20 cellular contexts compared by ENCODE assay signal in genomic region chr19:17379221-17379631, GRCh38. TPM values are rescaled to one million over a fixed set of nuclear protein-coding genes. Genes with fewer than 3 reads are reported as not detected.
DNase-seq lines count a peak whose midpoint lies in the region; FAIRE-seq and TF ChIP-seq lines count a peak whose summit lies in the region.
"Had no signal": no experiment of that assay in that cellular context is flagged by ENCODE, and none has a peak within 500 bp of the region (broad histone marks: within the 10 kb centered on the region; RNA-seq: fewer than 3 reads in every experiment).

No MANE protein-coding gene starts in this region.

- no TSS peak for BruUV-seq in endothelial cell of umbilical vein (replicated peaks; lab: Mats Ljungman, UMichigan)

- no peaks in the 10 kb centered on the region for H3K27me3 ChIP-seq in BLaER1 treated with 17β-estradiol and CSF1 and Interleukin-3, amounts not matched to agents 10 nM and 100 nM
- H3K27me3 ChIP-seq in endothelial cell of umbilical vein (ENCODE audit: control insufficient read depth in 2 of 2, insufficient read depth in 2 of 2, low read length in 2 of 2) (no peaks in the 10 kb centered on the region), neural progenitor cell (no peaks in the 10 kb centered on the region), trophoblast cell (ENCODE audit: insufficient read depth, low read length) (no peaks in the 10 kb centered on the region)
- H3K27me3 ChIP-seq: brain microvascular endothelial cell, hepatocyte, SJSA1, uterus had no signal

- no peak overlapping the region for H3K18ac ChIP-seq in trophoblast cell (ENCODE audit: low read length)

- H3K9me3 ChIP-seq in BLaER1 treated with 17β-estradiol and CSF1 and Interleukin-3, amounts not matched to agents 10 nM and 100 nM (replicated peaks in 1 of 11) = peaks cover 0 to 8% (median 4%) of the 10 kb centered on the region in 11 experiments; a peak in 3 of 22 replicates
- H3K9me3 ChIP-seq in endothelial cell of umbilical vein (replicated peaks; ENCODE audit: control insufficient read depth, insufficient read depth, low read length) (no peaks in the 10 kb centered on the region), neural progenitor cell (ENCODE audit: low read depth) (no peaks in the 10 kb centered on the region), trophoblast cell (ENCODE audit: insufficient read depth, low read depth, low read length) (no peaks in the 10 kb centered on the region)
- H3K9me3 ChIP-seq: SJSA1, uterus had no signal

- no CpG with 5 or more reads among the region's 14 CpGs for WGBS in trophoblast cell (ENCODE audit: extremely low coverage, insufficient coverage, insufficient read length)

- H3K4me3 ChIP-seq in BLaER1 treated with 17β-estradiol and CSF1 and Interleukin-3, amounts not matched to agents 10 nM and 100 nM = peak overlapping the region in 2 of 10 experiments; percentile 4 to 6; a peak in 1 of 20 replicates
- no peak overlapping the region for H3K4me3 ChIP-seq in endothelial cell of umbilical vein (replicated peaks in 1 of 3; ENCODE audit: insufficient read depth in 1 of 3, low read depth in 1 of 3, low read length in 3 of 3)
- no peak overlapping the region for H3K4me3 ChIP-seq in neural progenitor cell
- H3K4me3 ChIP-seq in trophoblast cell (ENCODE audit: low read depth, low read length) = no peak overlapping the region
- H3K4me3 ChIP-seq: hepatocyte, SJSA1, uterus had no signal

- peaks cover 58 to 94% (median 85%) of the 10 kb centered on the region in 10 experiments for H3K4me1 ChIP-seq in BLaER1 treated with 17β-estradiol and CSF1 and Interleukin-3, amounts not matched to agents 10 nM and 100 nM
- H3K4me1 ChIP-seq in endothelial cell of umbilical vein (ENCODE audit: control insufficient read depth, extremely low read depth, insufficient read depth, low read length) = peaks cover 39% of the 10 kb centered on the region
- peaks cover 3% of the 10 kb centered on the region for H3K4me1 ChIP-seq in neural progenitor cell
- H3K4me1 ChIP-seq in trophoblast cell (ENCODE audit: control insufficient read depth in 1 of 2, insufficient read depth in 2 of 2, low read length in 2 of 2) = peaks cover 0 to 7% of the 10 kb centered on the region in 2 experiments
- H3K4me1 ChIP-seq: uterus had no signal

- H3K9me1 ChIP-seq in endothelial cell of umbilical vein (replicated peaks; ENCODE audit: control insufficient read depth, extremely low read depth, insufficient read depth, low read length) = no peaks in the 10 kb centered on the region

- POLR2A ChIA-PET in endothelial cell of umbilical vein (lab: Charles Lee) = no interaction called here

- no peak overlapping the region for H2BK5ac ChIP-seq in trophoblast cell (ENCODE audit: low read depth, low read length, poor library complexity)

- DNase-seq in MV-4-11 (lab: John Stamatoyannopoulos, UW) = peak; percentile 24
- peak; percentile 59 for DNase-seq in endothelial cell of umbilical vein (ENCODE audit: low read depth, low spot score)
- peak; percentile 75 for DNase-seq in neural progenitor cell (ENCODE audit: low spot score)
- DNase-seq in head of caudate nucleus = no peak
- no peak for DNase-seq in NCI-H1092 (lab: John Stamatoyannopoulos, UW)
- DNase-seq in NCI-H2081 treated with DMSO at 0.1 percent for 48 hours (lab: John Stamatoyannopoulos, UW) = no peak
- no peak for DNase-seq in trophoblast cell
- DNase-seq: activated CD4-positive, alpha-beta T cell treated with anti-CD3 and anti-CD28 coated beads, Interleukin-2, amount 50 U/mL, for 1 hour; activated T-cell treated with anti-CD3 and anti-CD28 coated beads, Interleukin-2, amount 50 U/mL, for 24 hours; brain microvascular endothelial cell; NCI-H1694; NCI-H510A; stimulated activated CD4-positive, alpha-beta T cell treated with anti-CD3 and anti-CD28 coated beads, Interleukin-15, amount 100 ng/mL, for 24 hours; stimulated activated naive CD8-positive, alpha-beta T cell treated with anti-CD3 and anti-CD28 coated beads, Interleukin-15, amount 100 ng/mL, for 72 hours; T1000; uterus had no signal

- peaks cover 17% of the 10 kb centered on the region for H3K4me1 Mint-ChIP-seq in neural progenitor cell

- TF ChIP-seq CTCF in endothelial cell of umbilical vein (IDR thresholded peaks at IDR 0.05; ENCODE audit: extremely low read depth in 1 of 2, insufficient read depth in 1 of 2, low read depth in 1 of 2, low read length in 2 of 2) = no peak
- TF ChIP-seq CTCF in neural progenitor cell (IDR thresholded peaks at IDR 0.05) = no peak

- intact Hi-C loops in endothelial cell of umbilical vein (cut with micrococcal nuclease) (no loop called here), head of caudate nucleus (cut with DNase I) (no loop called here)

- H3K4me3 Mint-ChIP-seq in neural progenitor cell = no peak overlapping the region
- H3K4me3 Mint-ChIP-seq: activated T-cell treated with anti-CD3 and anti-CD28 coated beads, Interleukin-2, amount 50 U/mL, for 24 hours; stimulated activated naive CD8-positive, alpha-beta T cell treated with anti-CD3 and anti-CD28 coated beads, Interleukin-15, amount 100 ng/mL, for 72 hours had no signal

- H4K8ac ChIP-seq in trophoblast cell (ENCODE audit: low read depth, low read length) = no peak overlapping the region

- peak; percentile 12 for FAIRE-seq in endothelial cell of umbilical vein (lab: Jason Lieb, UNC)

- H2BK120ac ChIP-seq in trophoblast cell (ENCODE audit: insufficient read depth, low read length, poor library complexity) = no peak overlapping the region

- no peak overlapping the region for H2AK5ac ChIP-seq in trophoblast cell (ENCODE audit: low read length)

- dilution Hi-C loops in endothelial cell of umbilical vein (cut with MboI; ENCODE audit: extremely low pct_ligation_motif_present, low sequenced_read_pairs) = no loop called here

- CTCF ChIA-PET in endothelial cell of umbilical vein (lab: Charles Lee) = interaction anchor here (1.0 to 1.1 kb wide), 2 partner anchors 12 to 52 kb away, joined by 3 to 4 read pairs; no protein-coding TSS in a partner anchor

- H3K27ac ChIP-seq in BLaER1 treated with 17β-estradiol and CSF1 and Interleukin-3, amounts not matched to agents 10 nM and 100 nM = peak overlapping the region in 10 of 11 experiments; percentile 57 to 81 (median 74); a peak in 20 of 22 replicates
- H3K27ac ChIP-seq in endothelial cell of umbilical vein (ENCODE audit: insufficient read depth, low read depth, low read length) (no peak overlapping the region), neural progenitor cell (no peak overlapping the region), trophoblast cell (ENCODE audit: low read depth, low read length) (no peak overlapping the region)
- H3K27ac ChIP-seq: brain microvascular endothelial cell, hepatocyte, SJSA1 had no signal

- H3K9me3 Mint-ChIP-seq in neural progenitor cell = peaks cover 7% of the 10 kb centered on the region
- H3K9me3 Mint-ChIP-seq: activated naive CD4-positive, alpha-beta T cell treated with anti-CD3 and anti-CD28 coated beads, Interleukin-2, amount 50 U/mL, for 72 hours; stimulated activated naive CD8-positive, alpha-beta T cell treated with anti-CD3 and anti-CD28 coated beads, Interleukin-15, amount 100 ng/mL, for 72 hours had no signal

- H2BK12ac ChIP-seq in trophoblast cell (ENCODE audit: low read length) = no peak overlapping the region

- TF ChIP-seq POLR2A in endothelial cell of umbilical vein (IDR thresholded peaks at IDR 0.05; ENCODE audit: low read depth, low read length) = no peak

- H3K27me3 Mint-ChIP-seq in neural progenitor cell (ENCODE audit: insufficient read depth, low read depth) = no peaks in the 10 kb centered on the region

- no peak overlapping the region for H3K27ac Mint-ChIP-seq in neural progenitor cell
- H3K27ac Mint-ChIP-seq: activated naive CD4-positive, alpha-beta T cell treated with anti-CD3 and anti-CD28 coated beads, Interleukin-2, amount 50 U/mL, for 72 hours; activated T-cell treated with anti-CD3 and anti-CD28 coated beads, Interleukin-2, amount 50 U/mL, for 24 hours; stimulated activated naive CD8-positive, alpha-beta T cell treated with anti-CD3 and anti-CD28 coated beads, Interleukin-15, amount 100 ng/mL, for 72 hours had no signal

- no peak overlapping the region for H3K4ac ChIP-seq in trophoblast cell (ENCODE audit: low read depth, low read length)

- H3K79me1 ChIP-seq in trophoblast cell (ENCODE audit: low read length) = no peaks in the 10 kb centered on the region

- peak overlapping the region; percentile 65 to 95 (median 86) for H3K4me2 ChIP-seq in BLaER1 treated with 17β-estradiol and CSF1 and Interleukin-3, amounts not matched to agents 10 nM and 100 nM
- H3K4me2 ChIP-seq in endothelial cell of umbilical vein (ENCODE audit: insufficient read depth, low read length) (no peak overlapping the region), neural progenitor cell (no peak overlapping the region), trophoblast cell (ENCODE audit: low read length) (no peak overlapping the region)
- H3K4me2 ChIP-seq: hepatocyte had no signal

- H3F3A ChIP-seq in neural progenitor cell (ENCODE audit: low read depth) = peaks cover 9% of the 10 kb centered on the region

- H4K91ac ChIP-seq in trophoblast cell (ENCODE audit: low read depth, low read length) = no peak overlapping the region

- H4K20me1 ChIP-seq in BLaER1 treated with 17β-estradiol and CSF1 and Interleukin-3, amounts not matched to agents 10 nM and 100 nM = no peaks in the 10 kb centered on the region
- H4K20me1 ChIP-seq in endothelial cell of umbilical vein (replicated peaks; ENCODE audit: control insufficient read depth, extremely low read depth, insufficient read depth, low read length) (no peaks in the 10 kb centered on the region), neural progenitor cell (ENCODE audit: low read depth) (no peaks in the 10 kb centered on the region)

- no peaks in the 10 kb centered on the region for H3K36me3 Mint-ChIP-seq in neural progenitor cell

- H3K79me2 ChIP-seq in endothelial cell of umbilical vein (ENCODE audit: control insufficient read depth, insufficient read depth, low read length) (no peaks in the 10 kb centered on the region), neural progenitor cell (ENCODE audit: low read depth) (no peaks in the 10 kb centered on the region), trophoblast cell (ENCODE audit: control insufficient read depth, insufficient read depth, low read length, poor library complexity) (no peaks in the 10 kb centered on the region)
- H3K79me2 ChIP-seq: hepatocyte had no signal

- no peak overlapping the region for H3K23ac ChIP-seq in trophoblast cell (ENCODE audit: low read length)

- H3K14ac ChIP-seq in trophoblast cell (ENCODE audit: low read length) = no peak overlapping the region

- no peak overlapping the region for H4K12ac ChIP-seq in trophoblast cell (ENCODE audit: low read depth, low read length)

- H2AFZ ChIP-seq in endothelial cell of umbilical vein (ENCODE audit: low read depth, low read length) = no peak overlapping the region
- H2AFZ ChIP-seq in neural progenitor cell (replicated peaks) = no peak overlapping the region
- no peak overlapping the region for H2AFZ ChIP-seq in trophoblast cell (ENCODE audit: insufficient read depth, low read length, poor library complexity)
- H2AFZ ChIP-seq: hepatocyte had no signal

- H3K36me3 ChIP-seq in BLaER1 treated with 17β-estradiol and CSF1 and Interleukin-3, amounts not matched to agents 10 nM and 100 nM = no peaks in the 10 kb centered on the region
- H3K36me3 ChIP-seq in endothelial cell of umbilical vein (ENCODE audit: control insufficient read depth in 2 of 2, extremely low read depth in 1 of 2, insufficient read depth in 2 of 2, low read length in 2 of 2) (no peaks in the 10 kb centered on the region), neural progenitor cell (no peaks in the 10 kb centered on the region), trophoblast cell (ENCODE audit: control insufficient read depth in 1 of 2, insufficient read depth in 2 of 2, low read length in 2 of 2) (no peaks in the 10 kb centered on the region)
- H3K36me3 ChIP-seq: brain microvascular endothelial cell, SJSA1, uterus had no signal

- H3K9ac ChIP-seq in BLaER1 treated with 17β-estradiol and CSF1 and Interleukin-3, amounts not matched to agents 10 nM and 100 nM = peak overlapping the region in 9 of 11 experiments; percentile 16 to 63 (median 51); a peak in 13 of 22 replicates
- H3K9ac ChIP-seq in endothelial cell of umbilical vein (replicated peaks; ENCODE audit: extremely low read depth, insufficient read depth, low read length) (no peak overlapping the region), neural progenitor cell (no peak overlapping the region), trophoblast cell (ENCODE audit: low read length) (no peak overlapping the region)

RNA-seq across cellular contexts. Expression of gene PLVAP, which starts 2.1 kb away (rescaled TPM):
- total RNA-seq in endothelial cell of umbilical vein (5.7 and 11.1 TPM in 2 replicates), neural progenitor cell (ENCODE audit: low replicate concordance) (0.11 and 0.37 TPM in 2 replicates)
- 16.9 and 19.9 TPM in 2 replicates for polyA plus RNA-seq in endothelial cell of umbilical vein
- polyA plus RNA-seq in endothelial cell of umbilical vein (2011; cell fraction: cytosol; rRNA removed) = 9.7 and 12.9 TPM in 2 replicates
- 5.5 and 6.7 TPM in 2 replicates for polyA plus RNA-seq in endothelial cell of umbilical vein (2011; cell fraction: nucleus; rRNA removed)
- polyA plus RNA-seq in endothelial cell of umbilical vein (2012) = 1.5 and 1.6 TPM in 2 replicates
- polyA minus RNA-seq in endothelial cell of umbilical vein = 10.7 and 12.5 TPM in 2 replicates
- polyA minus RNA-seq in endothelial cell of umbilical vein (2011; cell fraction: cytosol; rRNA and poly(A)+ RNA removed) = not detected
- 3.4 and 6.1 TPM in 2 replicates for polyA minus RNA-seq in endothelial cell of umbilical vein (2011; cell fraction: nucleus; rRNA and poly(A)+ RNA removed)
- 0.01 and 0.04 TPM in 2 replicates for polyA plus RNA-seq in trophoblast cell (2013)
- total RNA-seq: SJSA1 had no signal

RNA-seq across cellular contexts. Expression of gene CCDC194, which starts 14.8 kb away (rescaled TPM):
- not detected in 2 replicates for total RNA-seq in endothelial cell of umbilical vein
- polyA plus RNA-seq in endothelial cell of umbilical vein = 0.11 and 0.12 TPM in 2 replicates
- 0.11 TPM in 1 of 2 replicates, not detected in the other for polyA plus RNA-seq in endothelial cell of umbilical vein (2011; cell fraction: cytosol; rRNA removed)
- polyA plus RNA-seq in endothelial cell of umbilical vein (2011; cell fraction: nucleus; rRNA removed) = 0.91 and 1.1 TPM in 2 replicates
- 0.34 and 0.36 TPM in 2 replicates for polyA plus RNA-seq in endothelial cell of umbilical vein (2012)
- polyA minus RNA-seq in endothelial cell of umbilical vein = 0.46 TPM in 1 of 2 replicates, not detected in the other
- polyA minus RNA-seq in endothelial cell of umbilical vein (2011; cell fraction: cytosol; rRNA and poly(A)+ RNA removed) = not detected
- polyA minus RNA-seq in endothelial cell of umbilical vein (2011; cell fraction: nucleus; rRNA and poly(A)+ RNA removed) = 0.58 TPM in 1 of 2 replicates, not detected in the other
- 0.56 and 1.1 TPM in 2 replicates for total RNA-seq in neural progenitor cell (ENCODE audit: low replicate concordance)
- not detected in 2 replicates for polyA plus RNA-seq in trophoblast cell (2013)
- total RNA-seq: hepatocyte, SJSA1 had no signal
- polyA plus RNA-seq: hepatocyte had no signal

RNA-seq across cellular contexts. Expression of gene BST2, which starts 26.2 kb away (rescaled TPM):
- total RNA-seq in endothelial cell of umbilical vein (20.7 and 21.2 TPM in 2 replicates), neural progenitor cell (ENCODE audit: low replicate concordance) (44.8 and 65.5 TPM in 2 replicates)
- 145 and 146 TPM in 2 replicates for polyA plus RNA-seq in endothelial cell of umbilical vein
- 143 and 161 TPM in 2 replicates for polyA plus RNA-seq in endothelial cell of umbilical vein (2011; cell fraction: cytosol; rRNA removed)
- 45.3 and 52.9 TPM in 2 replicates for polyA plus RNA-seq in endothelial cell of umbilical vein (2011; cell fraction: nucleus; rRNA removed)
- polyA plus RNA-seq in endothelial cell of umbilical vein (2012) = 84.7 and 155 TPM in 2 replicates
- polyA minus RNA-seq in endothelial cell of umbilical vein = 39.7 and 41.2 TPM in 2 replicates
- polyA minus RNA-seq in endothelial cell of umbilical vein (2011; cell fraction: cytosol; rRNA and poly(A)+ RNA removed) = 168 TPM
- 5.7 and 13.0 TPM in 2 replicates for polyA minus RNA-seq in endothelial cell of umbilical vein (2011; cell fraction: nucleus; rRNA and poly(A)+ RNA removed)
- 0.72 and 0.79 TPM in 2 replicates for polyA plus RNA-seq in trophoblast cell (2013)

RNA-seq across cellular contexts. Expression of gene MVB12A, which starts 40.6 kb away (rescaled TPM):
- total RNA-seq in endothelial cell of umbilical vein = 58.1 and 63.3 TPM in 2 replicates
- polyA plus RNA-seq in endothelial cell of umbilical vein = 88.8 and 109 TPM in 2 replicates
- polyA plus RNA-seq in endothelial cell of umbilical vein (2011; cell fraction: cytosol; rRNA removed) = 46.9 and 68.5 TPM in 2 replicates
- 55.0 and 67.6 TPM in 2 replicates for polyA plus RNA-seq in endothelial cell of umbilical vein (2011; cell fraction: nucleus; rRNA removed)
- 29.3 and 44.5 TPM in 2 replicates for polyA plus RNA-seq in endothelial cell of umbilical vein (2012)
- polyA minus RNA-seq in endothelial cell of umbilical vein = 25.8 and 26.0 TPM in 2 replicates
- polyA minus RNA-seq in endothelial cell of umbilical vein (2011; cell fraction: cytosol; rRNA and poly(A)+ RNA removed) = 34.8 TPM
- 15.8 and 20.5 TPM in 2 replicates for polyA minus RNA-seq in endothelial cell of umbilical vein (2011; cell fraction: nucleus; rRNA and poly(A)+ RNA removed)
- total RNA-seq in neural progenitor cell (ENCODE audit: low replicate concordance) = 33.2 and 88.6 TPM in 2 replicates
- 44.4 and 46.3 TPM in 2 replicates for polyA plus RNA-seq in trophoblast cell (2013)

RNA-seq across cellular contexts. Expression of gene GTPBP3, which starts 41.9 kb away (rescaled TPM):
- total RNA-seq in endothelial cell of umbilical vein = 28.1 and 34.7 TPM in 2 replicates
- polyA plus RNA-seq in endothelial cell of umbilical vein = 12.7 and 15.4 TPM in 2 replicates
- polyA plus RNA-seq in endothelial cell of umbilical vein (2011; cell fraction: cytosol; rRNA removed) = 8.9 and 10.7 TPM in 2 replicates
- polyA plus RNA-seq in endothelial cell of umbilical vein (2011; cell fraction: nucleus; rRNA removed) = 36.9 and 38.8 TPM in 2 replicates
- polyA plus RNA-seq in endothelial cell of umbilical vein (2012) = 11.6 and 12.1 TPM in 2 replicates
- polyA minus RNA-seq in endothelial cell of umbilical vein = 6.9 and 7.3 TPM in 2 replicates
- polyA minus RNA-seq in endothelial cell of umbilical vein (2011; cell fraction: cytosol; rRNA and poly(A)+ RNA removed) = 40.6 TPM
- polyA minus RNA-seq in endothelial cell of umbilical vein (2011; cell fraction: nucleus; rRNA and poly(A)+ RNA removed) = 10.6 and 18.5 TPM in 2 replicates
- 13.2 and 47.6 TPM in 2 replicates for total RNA-seq in neural progenitor cell (ENCODE audit: low replicate concordance)
- polyA plus RNA-seq in trophoblast cell (2013) = 14.4 and 15.4 TPM in 2 replicates

Comparison
In these comparisons a context has a peak if more than half of its experiments do, and no peak if none do; other contexts are left out.
1. H3K27ac ChIP-seq: peak in BLaER1 treated with 17β-estradiol and CSF1 and Interleukin-3, amounts not matched to agents 10 nM and 100 nM (10 of 11); none in endothelial cell of umbilical vein (single experiment), neural progenitor cell (single experiment) and trophoblast cell (single experiment).
2. H3K4me2 ChIP-seq: peak in BLaER1 treated with 17β-estradiol and CSF1 and Interleukin-3, amounts not matched to agents 10 nM and 100 nM (11 of 11); none in endothelial cell of umbilical vein (single experiment), neural progenitor cell (single experiment) and trophoblast cell (single experiment).
3. H3K9ac ChIP-seq: peak in BLaER1 treated with 17β-estradiol and CSF1 and Interleukin-3, amounts not matched to agents 10 nM and 100 nM (9 of 11); none in endothelial cell of umbilical vein (single experiment), neural progenitor cell (single experiment) and trophoblast cell (single experiment).
4. DNase-seq: peak in MV-4-11 (single experiment), endothelial cell of umbilical vein (single experiment) and neural progenitor cell (single experiment); none in head of caudate nucleus (0 of 42), NCI-H1092 (single experiment), NCI-H2081 treated with DMSO at 0.1 percent for 48 hours (single experiment) and trophoblast cell (0 of 2).